21 cellular contexts compared by ENCODE assay signal in the genomic region with DNA sequence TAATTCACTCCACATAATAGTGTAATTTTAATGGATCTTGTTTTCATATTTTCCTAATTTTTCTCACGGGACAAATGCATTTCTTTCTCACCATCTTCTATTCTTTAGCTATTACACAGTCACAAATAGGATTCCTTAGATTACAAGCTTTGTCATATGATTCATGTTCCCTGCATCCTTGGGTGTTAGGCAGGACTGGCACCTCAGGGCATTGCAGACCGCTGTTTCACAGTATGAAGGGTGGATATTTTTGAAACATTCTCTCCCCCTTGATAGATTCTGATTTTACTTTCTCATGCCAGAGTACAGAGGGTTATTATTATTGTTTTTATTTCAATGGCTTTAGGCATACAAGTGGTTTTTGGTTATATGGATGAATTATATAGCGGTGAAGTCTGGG.
"Had no signal": no experiment of that assay in that cellular context is flagged by ENCODE, and none has a peak within 500 bp of the region (broad histone marks: within the 10 kb centered on the region; RNA-seq: fewer than 3 reads in every experiment).

No MANE protein-coding gene starts in this region.

- H3K36me3 ChIP-seq: MG63 had no signal

- H3K9me3 ChIP-seq: MG63, SK-N-SH had no signal

- H3K4me3 ChIP-seq: MG63 had no signal

- H3K9ac ChIP-seq: SK-N-SH had no signal

- H3K27ac ChIP-seq: HL-60 had no signal

- DNase-seq: KBM-7, MG63, NCI-H1092, NCI-H1105 treated with DMSO at 0.1 percent for 48 hours, NCI-H1417 treated with DMSO at 0.1 percent for 48 hours, NCI-H146, NCI-H1694 treated with DMSO at 0.1 percent for 48 hours, NCI-H1930, NCI-H2081, NCI-H2107, NCI-H2227 treated with DMSO at 0.1 percent for 48 hours, NCI-H446, NCI-H510A, NCI-H524 treated with DMSO at 0.1 percent for 48 hours, NCI-H69, NCI-H774, RPMI8226, SHP77, SK-N-SH had no signal

- H3K27me3 ChIP-seq: MG63 had no signal

- FAIRE-seq: RCC 7860 had no signal
